1 cellular context compared by ENCODE assay signal in genomic region chr2:740446-741293, GRCh38.
TF ChIP-seq lines count a peak whose summit lies in the region.

No MANE protein-coding gene starts in this region.

TF ChIP-seq in SK-N-SH, 30 proteins besides CTCF, POLR2A, EP300 and RAD21 (continued from another document):
- TF ChIP-seq REST (IDR thresholded peaks at IDR 0.05; ENCODE audit: low read depth, low read length) = no peak
- no peak for TF ChIP-seq EZH2phosphoT487 (IDR thresholded peaks at IDR 0.05; ENCODE audit: borderline replicate concordance, low read depth)
- no peak for TF ChIP-seq YY1 (IDR thresholded peaks at IDR 0.05; ENCODE audit: low read depth)
- no peak for TF ChIP-seq RXRA (IDR thresholded peaks at IDR 0.05; ENCODE audit: borderline replicate concordance, low read depth)
- TF ChIP-seq MAX (IDR thresholded peaks at IDR 0.05; ENCODE audit: low read depth) = 0 out of 2 replicates have a peak, but pooled peaks have one; percentile 9
- TF ChIP-seq ZBTB33 (IDR thresholded peaks at IDR 0.05; ENCODE audit: borderline replicate concordance, low read depth) = no peak
- TF ChIP-seq FOXM1 (IDR thresholded peaks at IDR 0.05; ENCODE audit: low read depth) = no peak
- TF ChIP-seq FOXJ3 (CRISPR knock-in tag; IDR thresholded peaks at IDR 0.05) = no peak
- TF ChIP-seq USF1 (IDR thresholded peaks at IDR 0.05; ENCODE audit: borderline replicate concordance, low read depth) = no peak
